In the genomic region with DNA sequence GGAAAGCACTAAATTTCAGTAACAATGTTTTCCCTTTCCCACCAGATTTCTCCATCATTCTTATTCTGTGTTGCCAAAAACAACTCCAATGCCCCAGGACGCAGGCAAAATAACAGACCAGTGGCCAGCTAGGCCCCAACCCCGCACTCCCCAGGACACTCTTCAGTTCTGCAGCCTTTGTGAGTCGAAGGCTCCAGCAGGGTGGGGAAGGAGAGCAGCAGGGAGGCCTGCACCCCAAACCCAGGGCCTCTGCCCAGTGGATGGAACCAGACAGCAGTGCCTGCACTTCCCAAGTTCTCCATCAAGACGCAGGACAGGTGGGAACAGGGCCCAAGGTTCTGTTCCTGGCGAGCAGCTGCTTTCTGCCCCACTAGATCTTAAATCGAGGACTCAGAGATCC, we compare ENCODE assay signal across 1 cellular context.
TF ChIP-seq lines count a peak whose summit lies in the region.

No MANE protein-coding gene starts in this region.

TF ChIP-seq in IMR-90, 13 proteins besides CTCF, POLR2A, EP300 and RAD21:
- TF ChIP-seq FOS (IDR thresholded peaks at IDR 0.05; ENCODE audit: low read depth, low read length) = no peak
- no peak for TF ChIP-seq RCOR1 (IDR thresholded peaks at IDR 0.05; ENCODE audit: insufficient replicate concordance, low read length)
- TF ChIP-seq, protein P1, sequence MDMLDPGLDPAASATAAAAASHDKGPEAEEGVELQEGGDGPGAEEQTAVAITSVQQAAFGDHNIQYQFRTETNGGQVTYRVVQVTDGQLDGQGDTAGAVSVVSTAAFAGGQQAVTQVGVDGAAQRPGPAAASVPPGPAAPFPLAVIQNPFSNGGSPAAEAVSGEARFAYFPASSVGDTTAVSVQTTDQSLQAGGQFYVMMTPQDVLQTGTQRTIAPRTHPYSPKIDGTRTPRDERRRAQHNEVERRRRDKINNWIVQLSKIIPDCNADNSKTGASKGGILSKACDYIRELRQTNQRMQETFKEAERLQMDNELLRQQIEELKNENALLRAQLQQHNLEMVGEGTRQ (IDR thresholded peaks at IDR 0.05; ENCODE audit: low read depth, low read length) = no peak
